ENCODE assay signal across 3 cellular contexts in genomic region chr7:108486291-108486966, GRCh38.
TF ChIP-seq lines count a peak whose summit lies in the region.

No MANE protein-coding gene starts in this region.

TF ChIP-seq in SK-N-SH, 30 proteins besides CTCF, POLR2A, EP300 and RAD21 (continued from another document):
- TF ChIP-seq ZBTB33 (IDR thresholded peaks at IDR 0.05; ENCODE audit: borderline replicate concordance, low read depth), result no peak
- TF ChIP-seq REST (IDR thresholded peaks at IDR 0.05; ENCODE audit: low read depth, low read length), result no peak
- 0 out of 2 replicates have a peak, but pooled peaks have one; percentile 5 for TF ChIP-seq FOSL2 (IDR thresholded peaks at IDR 0.05; ENCODE audit: borderline replicate concordance, low read depth)

TF ChIP-seq in SK-N-SH treated with all-trans-retinoic acid at 6 μM for 48 hours, 23 proteins besides CTCF, POLR2A, EP300 and RAD21:
- TF ChIP-seq BACH2 (CRISPR knock-in tag; IDR thresholded peaks at IDR 0.05; ENCODE audit: borderline replicate concordance) (no peak), ZFP3 (CRISPR knock-in tag; IDR thresholded peaks at IDR 0.05) (no peak), TOX (CRISPR knock-in tag; IDR thresholded peaks at IDR 0.05; ENCODE audit: borderline replicate concordance) (no peak)
TF ChIP-seq in SK-N-SH treated with all-trans-retinoic acid at 6 μM for 48 hours: peak in this region for 0.

TF ChIP-seq in IMR-90, 13 proteins besides CTCF, POLR2A, EP300 and RAD21 (continued from another document):
- no peak for TF ChIP-seq MAZ (IDR thresholded peaks at IDR 0.05; ENCODE audit: borderline replicate concordance, low read depth, low read length)
TF ChIP-seq in IMR-90: peak in this region for 1.
